Comparison of ENCODE assay signal across 1 cellular context in the genomic region with DNA sequence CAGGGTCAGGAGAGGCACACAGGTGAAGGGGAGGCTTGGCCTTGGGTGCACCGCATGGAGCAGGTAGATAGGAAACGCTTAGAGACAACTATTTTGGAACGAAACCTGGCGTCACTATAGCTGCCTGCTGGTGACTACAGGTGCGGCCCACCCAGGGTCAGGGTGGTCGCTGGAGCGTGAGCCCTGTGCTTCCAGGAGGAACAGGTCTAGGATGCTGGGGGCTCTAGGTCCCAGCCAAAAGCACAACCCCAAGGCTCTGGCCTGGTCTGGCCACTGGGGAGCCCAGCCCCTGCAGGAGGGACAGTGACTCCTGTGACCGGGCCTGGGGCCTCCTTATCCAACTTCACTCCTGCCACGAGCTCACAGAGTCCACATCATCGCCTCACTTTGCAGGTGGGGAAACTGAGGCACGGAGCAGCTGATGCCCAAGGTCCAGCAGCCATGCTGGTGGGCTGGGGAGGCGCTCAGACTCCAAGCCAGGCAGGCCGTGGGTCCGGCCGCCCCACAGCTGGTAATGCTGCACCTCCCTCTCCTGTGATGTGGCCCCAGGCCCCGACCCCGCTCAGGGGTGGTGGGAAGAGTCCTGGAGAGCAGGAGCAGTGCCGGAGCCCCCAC.
TF ChIP-seq lines count a peak whose summit lies in the region.

No MANE protein-coding gene starts in this region.

TF ChIP-seq in GM23338, 12 proteins besides CTCF, POLR2A, EP300 and RAD21:
- TF ChIP-seq EZH2 (IDR thresholded peaks at IDR 0.05; ENCODE audit: low read depth, unreplicated experiment) (no peak), ETS1 (IDR thresholded peaks at IDR 0.05) (no peak), STAT1 (IDR thresholded peaks at IDR 0.05; ENCODE audit: unreplicated experiment) (no peak), ZNF331 (CRISPR knock-in tag; IDR thresholded peaks at IDR 0.05; ENCODE audit: low read depth) (no peak), NANOG (IDR thresholded peaks at IDR 0.05; ENCODE audit: borderline replicate concordance) (no peak), ZNF114 (CRISPR knock-in tag; IDR thresholded peaks at IDR 0.05) (no peak), EZH2phosphoT487 (IDR thresholded peaks at IDR 0.05; ENCODE audit: unreplicated experiment) (no peak), CREB1 (CRISPR knock-in tag; IDR thresholded peaks at IDR 0.05; ENCODE audit: low read depth) (no peak), JUNB (IDR thresholded peaks at IDR 0.05; ENCODE audit: unreplicated experiment) (no peak), POLR2AphosphoS5 (IDR thresholded peaks at IDR 0.05; ENCODE audit: low read depth) (no peak)
- TF ChIP-seq, protein P1, sequence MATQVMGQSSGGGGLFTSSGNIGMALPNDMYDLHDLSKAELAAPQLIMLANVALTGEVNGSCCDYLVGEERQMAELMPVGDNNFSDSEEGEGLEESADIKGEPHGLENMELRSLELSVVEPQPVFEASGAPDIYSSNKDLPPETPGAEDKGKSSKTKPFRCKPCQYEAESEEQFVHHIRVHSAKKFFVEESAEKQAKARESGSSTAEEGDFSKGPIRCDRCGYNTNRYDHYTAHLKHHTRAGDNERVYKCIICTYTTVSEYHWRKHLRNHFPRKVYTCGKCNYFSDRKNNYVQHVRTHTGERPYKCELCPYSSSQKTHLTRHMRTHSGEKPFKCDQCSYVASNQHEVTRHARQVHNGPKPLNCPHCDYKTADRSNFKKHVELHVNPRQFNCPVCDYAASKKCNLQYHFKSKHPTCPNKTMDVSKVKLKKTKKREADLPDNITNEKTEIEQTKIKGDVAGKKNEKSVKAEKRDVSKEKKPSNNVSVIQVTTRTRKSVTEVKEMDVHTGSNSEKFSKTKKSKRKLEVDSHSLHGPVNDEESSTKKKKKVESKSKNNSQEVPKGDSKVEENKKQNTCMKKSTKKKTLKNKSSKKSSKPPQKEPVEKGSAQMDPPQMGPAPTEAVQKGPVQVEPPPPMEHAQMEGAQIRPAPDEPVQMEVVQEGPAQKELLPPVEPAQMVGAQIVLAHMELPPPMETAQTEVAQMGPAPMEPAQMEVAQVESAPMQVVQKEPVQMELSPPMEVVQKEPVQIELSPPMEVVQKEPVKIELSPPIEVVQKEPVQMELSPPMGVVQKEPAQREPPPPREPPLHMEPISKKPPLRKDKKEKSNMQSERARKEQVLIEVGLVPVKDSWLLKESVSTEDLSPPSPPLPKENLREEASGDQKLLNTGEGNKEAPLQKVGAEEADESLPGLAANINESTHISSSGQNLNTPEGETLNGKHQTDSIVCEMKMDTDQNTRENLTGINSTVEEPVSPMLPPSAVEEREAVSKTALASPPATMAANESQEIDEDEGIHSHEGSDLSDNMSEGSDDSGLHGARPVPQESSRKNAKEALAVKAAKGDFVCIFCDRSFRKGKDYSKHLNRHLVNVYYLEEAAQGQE (IDR thresholded peaks at IDR 0.05; ENCODE audit: unreplicated experiment), result no peak
- TF ChIP-seq, protein P2, sequence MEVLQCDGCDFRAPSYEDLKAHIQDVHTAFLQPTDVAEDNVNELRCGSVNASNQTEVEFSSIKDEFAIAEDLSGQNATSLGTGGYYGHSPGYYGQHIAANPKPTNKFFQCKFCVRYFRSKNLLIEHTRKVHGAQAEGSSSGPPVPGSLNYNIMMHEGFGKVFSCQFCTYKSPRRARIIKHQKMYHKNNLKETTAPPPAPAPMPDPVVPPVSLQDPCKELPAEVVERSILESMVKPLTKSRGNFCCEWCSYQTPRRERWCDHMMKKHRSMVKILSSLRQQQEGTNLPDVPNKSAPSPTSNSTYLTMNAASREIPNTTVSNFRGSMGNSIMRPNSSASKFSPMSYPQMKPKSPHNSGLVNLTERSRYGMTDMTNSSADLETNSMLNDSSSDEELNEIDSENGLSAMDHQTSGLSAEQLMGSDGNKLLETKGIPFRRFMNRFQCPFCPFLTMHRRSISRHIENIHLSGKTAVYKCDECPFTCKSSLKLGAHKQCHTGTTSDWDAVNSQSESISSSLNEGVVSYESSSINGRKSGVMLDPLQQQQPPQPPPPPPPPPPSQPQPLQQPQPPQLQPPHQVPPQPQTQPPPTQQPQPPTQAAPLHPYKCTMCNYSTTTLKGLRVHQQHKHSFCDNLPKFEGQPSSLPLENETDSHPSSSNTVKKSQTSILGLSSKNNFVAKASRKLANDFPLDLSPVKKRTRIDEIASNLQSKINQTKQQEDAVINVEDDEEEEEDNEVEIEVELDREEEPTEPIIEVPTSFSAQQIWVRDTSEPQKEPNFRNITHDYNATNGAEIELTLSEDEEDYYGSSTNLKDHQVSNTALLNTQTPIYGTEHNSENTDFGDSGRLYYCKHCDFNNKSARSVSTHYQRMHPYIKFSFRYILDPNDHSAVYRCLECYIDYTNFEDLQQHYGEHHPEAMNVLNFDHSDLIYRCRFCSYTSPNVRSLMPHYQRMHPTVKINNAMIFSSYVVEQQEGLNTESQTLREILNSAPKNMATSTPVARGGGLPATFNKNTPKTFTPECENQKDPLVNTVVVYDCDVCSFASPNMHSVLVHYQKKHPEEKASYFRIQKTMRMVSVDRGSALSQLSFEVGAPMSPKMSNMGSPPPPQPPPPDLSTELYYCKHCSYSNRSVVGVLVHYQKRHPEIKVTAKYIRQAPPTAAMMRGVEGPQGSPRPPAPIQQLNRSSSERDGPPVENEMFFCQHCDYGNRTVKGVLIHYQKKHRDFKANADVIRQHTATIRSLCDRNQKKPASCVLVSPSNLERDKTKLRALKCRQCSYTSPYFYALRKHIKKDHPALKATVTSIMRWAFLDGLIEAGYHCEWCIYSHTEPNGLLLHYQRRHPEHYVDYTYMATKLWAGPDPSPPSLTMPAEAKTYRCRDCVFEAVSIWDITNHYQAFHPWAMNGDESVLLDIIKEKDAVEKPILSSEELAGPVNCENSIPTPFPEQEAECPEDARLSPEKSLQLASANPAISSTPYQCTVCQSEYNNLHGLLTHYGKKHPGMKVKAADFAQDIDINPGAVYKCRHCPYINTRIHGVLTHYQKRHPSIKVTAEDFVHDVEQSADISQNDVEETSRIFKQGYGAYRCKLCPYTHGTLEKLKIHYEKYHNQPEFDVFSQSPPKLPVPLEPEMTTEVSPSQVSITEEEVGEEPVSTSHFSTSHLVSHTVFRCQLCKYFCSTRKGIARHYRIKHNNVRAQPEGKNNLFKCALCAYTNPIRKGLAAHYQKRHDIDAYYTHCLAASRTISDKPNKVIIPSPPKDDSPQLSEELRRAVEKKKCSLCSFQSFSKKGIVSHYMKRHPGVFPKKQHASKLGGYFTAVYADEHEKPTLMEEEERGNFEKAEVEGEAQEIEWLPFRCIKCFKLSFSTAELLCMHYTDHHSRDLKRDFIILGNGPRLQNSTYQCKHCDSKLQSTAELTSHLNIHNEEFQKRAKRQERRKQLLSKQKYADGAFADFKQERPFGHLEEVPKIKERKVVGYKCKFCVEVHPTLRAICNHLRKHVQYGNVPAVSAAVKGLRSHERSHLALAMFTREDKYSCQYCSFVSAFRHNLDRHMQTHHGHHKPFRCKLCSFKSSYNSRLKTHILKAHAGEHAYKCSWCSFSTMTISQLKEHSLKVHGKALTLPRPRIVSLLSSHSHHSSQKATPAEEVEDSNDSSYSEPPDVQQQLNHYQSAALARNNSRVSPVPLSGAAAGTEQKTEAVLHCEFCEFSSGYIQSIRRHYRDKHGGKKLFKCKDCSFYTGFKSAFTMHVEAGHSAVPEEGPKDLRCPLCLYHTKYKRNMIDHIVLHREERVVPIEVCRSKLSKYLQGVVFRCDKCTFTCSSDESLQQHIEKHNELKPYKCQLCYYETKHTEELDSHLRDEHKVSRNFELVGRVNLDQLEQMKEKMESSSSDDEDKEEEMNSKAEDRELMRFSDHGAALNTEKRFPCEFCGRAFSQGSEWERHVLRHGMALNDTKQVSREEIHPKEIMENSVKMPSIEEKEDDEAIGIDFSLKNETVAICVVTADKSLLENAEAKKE (CRISPR knock-in tag; IDR thresholded peaks at IDR 0.05), result no peak
